8 cellular contexts compared by ENCODE assay signal in genomic region chr7:139482662-139483466, GRCh38. TPM values are rescaled to one million over a fixed set of nuclear protein-coding genes. Genes with fewer than 3 reads are reported as not detected.
DNase-seq lines count a peak whose midpoint lies in the region; ATAC-seq and TF ChIP-seq lines count a peak whose summit lies in the region.

No MANE protein-coding gene starts in this region.

- peaks cover 9% of the 10 kb centered on the region for H3K27me3 Mint-ChIP-seq in GM23338 (ENCODE audit: insufficient read depth, low read depth, poor library complexity)
- peaks cover 39% of the 10 kb centered on the region for H3K27me3 Mint-ChIP-seq in neural progenitor cell (ENCODE audit: insufficient read depth, low read depth)

- H3K4me2 ChIP-seq in GM23338 (peak overlapping the region; percentile 94), neural progenitor cell (peak overlapping the region; percentile 77)

- ATAC-seq in GM23338 (peak; percentile 62), HG03097 (IDR thresholded peaks at IDR 0.05; ENCODE audit: low FRiP score, unreplicated experiment) (no peak)

- H3K9me2 ChIP-seq in GM23338 (ENCODE audit: insufficient read depth), result no peaks in the 10 kb centered on the region

- peaks cover 10% of the 10 kb centered on the region for H3K36me3 Mint-ChIP-seq in GM23338 (ENCODE audit: low read depth)
- no peaks in the 10 kb centered on the region for H3K36me3 Mint-ChIP-seq in neural progenitor cell

- H3K27me3 ChIP-seq in GM23338 (ENCODE audit: insufficient read depth), result peaks cover 17% of the 10 kb centered on the region
- peaks cover 46% of the 10 kb centered on the region for H3K27me3 ChIP-seq in neural progenitor cell

- H3K27ac ChIP-seq in GM23338 (ENCODE audit: low read depth) (no peak overlapping the region), neural progenitor cell (no peak overlapping the region)

- H2AFZ ChIP-seq in GM23338 (peak overlapping the region; percentile 75), neural progenitor cell (replicated peaks) (peak overlapping the region; percentile 67)

- H3K4me1 ChIP-seq in GM23338 (ENCODE audit: insufficient read depth) (peaks cover 11% of the 10 kb centered on the region), neural progenitor cell (peaks cover 4% of the 10 kb centered on the region)

- H3K36me3 ChIP-seq in GM23338 (ENCODE audit: insufficient read depth), result no peaks in the 10 kb centered on the region; the same call in 1 of the 2 replicates
- no peaks in the 10 kb centered on the region for H3K36me3 ChIP-seq in neural progenitor cell

- H3K79me2 ChIP-seq in GM23338 (replicated peaks; ENCODE audit: insufficient read depth) (peaks cover 24% of the 10 kb centered on the region), neural progenitor cell (ENCODE audit: low read depth) (no peaks in the 10 kb centered on the region)

- H3K9me3 ChIP-seq in neural progenitor cell (ENCODE audit: low read depth), result no peaks in the 10 kb centered on the region

- H3K4me3 Mint-ChIP-seq in GM23338 (peak overlapping the region; percentile 82), neural progenitor cell (peak overlapping the region; percentile 75)

- no peak overlapping the region for H3K9ac ChIP-seq in neural progenitor cell

- H3K9me3 Mint-ChIP-seq in GM23338, result no peaks in the 10 kb centered on the region
- H3K9me3 Mint-ChIP-seq in neural progenitor cell, result peaks cover 3% of the 10 kb centered on the region

- H3K27ac Mint-ChIP-seq in GM23338 (no peak overlapping the region), neural progenitor cell (no peak overlapping the region)

- no peak for TF ChIP-seq CTCF in GM23338 (conservative IDR thresholded peaks at IDR 0.05; ENCODE audit: low read depth in 2 of 2)
- no peak for TF ChIP-seq CTCF in epithelial cell of proximal tubule (conservative IDR thresholded peaks at IDR 0.05; ENCODE audit: low read depth, low read length)
- no peak for TF ChIP-seq CTCF in neural progenitor cell (IDR thresholded peaks at IDR 0.05)

- H3K4me3 ChIP-seq in GM23338, result peak overlapping the region; percentile 76
- H3K4me3 ChIP-seq in epithelial cell of proximal tubule (ENCODE audit: low read depth, low read length), result peak overlapping the region; percentile 42
- peak overlapping the region; percentile 49 for H3K4me3 ChIP-seq in neural progenitor cell

- H3F3A ChIP-seq in GM23338 (replicated peaks; ENCODE audit: low read depth) (0 out of 2 replicates have a peak, but pooled peaks cover 3% of the 10 kb centered on the region), neural progenitor cell (ENCODE audit: low read depth) (peaks cover 23% of the 10 kb centered on the region)

- peak; percentile 29 for DNase-seq in EH (ENCODE audit: low read depth)
- peak; percentile 73 for DNase-seq in GM23338 (ENCODE audit: low spot score)
- DNase-seq in SK-N-DZ (ENCODE audit: low spot score), result peak; percentile 54
- no peak for DNase-seq in epithelial cell of proximal tubule (ENCODE audit: low read depth)
- DNase-seq in neural progenitor cell (ENCODE audit: low spot score), result peak; percentile 70
- DNase-seq in GF-D8 (lab: John Stamatoyannopoulos, UW), result no peak
- no peak for DNase-seq in dedifferentiated amniotic fluid mesenchymal stem cell (ENCODE audit: extremely low spot score)

- H3K4me1 Mint-ChIP-seq in GM23338, result peaks cover 7% of the 10 kb centered on the region
- H3K4me1 Mint-ChIP-seq in neural progenitor cell, result peaks cover 4% of the 10 kb centered on the region

- peaks cover 6% of the 10 kb centered on the region for H4K20me1 ChIP-seq in GM23338 (replicated peaks; ENCODE audit: insufficient read depth)
- no peaks in the 10 kb centered on the region for H4K20me1 ChIP-seq in neural progenitor cell (ENCODE audit: low read depth)

TF ChIP-seq in GM23338, 12 proteins besides CTCF, POLR2A, EP300 and RAD21 (continues in another document):
- TF ChIP-seq ZNF462 (CRISPR knock-in tag; IDR thresholded peaks at IDR 0.05), result no peak
- TF ChIP-seq POLR2AphosphoS5 (IDR thresholded peaks at IDR 0.05; ENCODE audit: low read depth), result peak; percentile 22; the same call in 1 of the 2 replicates
- no peak for TF ChIP-seq JUNB (IDR thresholded peaks at IDR 0.05; ENCODE audit: unreplicated experiment)
- no peak for TF ChIP-seq STAT1 (IDR thresholded peaks at IDR 0.05; ENCODE audit: unreplicated experiment)

RNA-seq across cellular contexts. Expression of gene KLRG2, which starts 0.6 kb away (rescaled TPM):
- total RNA-seq in GM23338 (2014; rRNA removed; shearing (Covaris generic)), result 42.3 and 46.6 TPM in 2 replicates
- polyA plus RNA-seq in GM23338 (2016; fragmentation: Nextera tagmentation; extraction: Ambion mirVana), result 4.1 and 5.6 TPM in 2 replicates
- polyA plus RNA-seq in SK-N-DZ (2014; cell fraction: cytosol; rRNA removed), result 10.6 and 13.2 TPM in 2 replicates
- 7.9 and 9.1 TPM in 2 replicates for polyA plus RNA-seq in SK-N-DZ (2014; cell fraction: nucleus; rRNA removed)
- total RNA-seq in epithelial cell of proximal tubule (0.92 and 2.0 TPM in 2 replicates), neural progenitor cell (ENCODE audit: low replicate concordance) (1.0 and 4.2 TPM in 2 replicates)

RNA-seq across cellular contexts. Expression of gene CLEC2L, which starts 40.6 kb away (rescaled TPM):
- total RNA-seq in GM23338 (2014; rRNA removed; shearing (Covaris generic)), result not detected in 2 replicates
- polyA plus RNA-seq in GM23338 (2016; fragmentation: Nextera tagmentation; extraction: Ambion mirVana), result 0.21 TPM in 1 of 2 replicates, not detected in the other
- polyA plus RNA-seq in SK-N-DZ (2014; cell fraction: cytosol; rRNA removed), result not detected in 2 replicates
- not detected in 2 replicates for polyA plus RNA-seq in SK-N-DZ (2014; cell fraction: nucleus; rRNA removed)
- total RNA-seq in epithelial cell of proximal tubule (not detected in 2 replicates), neural progenitor cell (ENCODE audit: low replicate concordance) (0.15 and 0.50 TPM in 2 replicates)

Comparison
In these comparisons a context has a peak if more than half of its experiments do, and no peak if none do; other contexts are left out.
1. DNase-seq: peak in EH (single experiment), GM23338 (single experiment), SK-N-DZ (single experiment) and neural progenitor cell (single experiment); none in epithelial cell of proximal tubule (single experiment), GF-D8 (single experiment) and dedifferentiated amniotic fluid mesenchymal stem cell (single experiment).
2. Peak in every context shown above with its lines, with median percentiles within 50 percentile points of each other: H3K4me3 ChIP-seq.